8 cellular contexts compared by ENCODE assay signal in genomic region chr3:198157231-198157868, GRCh38.
DNase-seq lines count a peak whose midpoint lies in the region; ATAC-seq and TF ChIP-seq lines count a peak whose summit lies in the region.
"Not testable (repeated sequence)": the region's sequence is repeated elsewhere in the genome, so short reads cannot be mapped to it uniquely, and the experiment has no call there.

No MANE protein-coding gene starts in this region.

- not testable (repeated sequence) for H3K4me1 ChIP-seq in IMR-90 (ENCODE audit: control insufficient read depth, insufficient read depth, low read length); endodermal cell (ENCODE audit: control insufficient read depth, insufficient read depth, low read length); left lung

- POLR2A ChIA-PET in IMR-90 (lab: Charles Lee; ENCODE audit: unreplicated experiment) = not testable (repeated sequence)

- not testable (repeated sequence) for H3K27me3 ChIP-seq in IMR-90 (ENCODE audit: control insufficient read depth, insufficient read depth, low read length); endodermal cell (ENCODE audit: control insufficient read depth, insufficient read depth, low read length, poor library complexity, severe bottlenecking); left lung

- CTCF ChIA-PET in IMR-90 (lab: Yijun Ruan, JAX) = not testable (repeated sequence)

- H3K23ac ChIP-seq in IMR-90 (ENCODE audit: low read depth, low read length) = not testable (repeated sequence)

- not testable (repeated sequence) for TF ChIP-seq RAD21 in IMR-90 (IDR thresholded peaks at IDR 0.05; ENCODE audit: low read length)

- H3K36me3 ChIP-seq in IMR-90 (ENCODE audit: control insufficient read depth, insufficient read depth, low read length); endodermal cell (ENCODE audit: control insufficient read depth, insufficient read depth, low read length); left lung: not testable (repeated sequence)

- ATAC-seq in GM18505 (IDR thresholded peaks at IDR 0.05; ENCODE audit: unreplicated experiment) (peak; percentile 48), HG02938 (IDR thresholded peaks at IDR 0.05; ENCODE audit: unreplicated experiment) (peak; percentile 76), IMR-90 (ENCODE audit: low read depth) (peak; percentile 83; the same call in 1 of the 2 replicates), left lung (peak; percentile 98)
- ATAC-seq in activated T-cell treated with anti-CD3 and anti-CD28 coated beads, Interleukin-2, amount 50 U/mL, for 4 hours = peak; percentile 98
- ATAC-seq in stimulated activated naive CD8-positive, alpha-beta T cell treated with anti-CD3 and anti-CD28 coated beads, Interleukin-15, amount 100 ng/mL, for 72 hours = peak; percentile 99

- not testable (repeated sequence) for H2AK5ac ChIP-seq in IMR-90 (ENCODE audit: low read depth, low read length)

- not testable (repeated sequence) for H2BK120ac ChIP-seq in IMR-90 (ENCODE audit: low read depth, low read length)

- H3K9me3 ChIP-seq in IMR-90 (ENCODE audit: control insufficient read depth, insufficient read depth, low read length); endodermal cell (ENCODE audit: control insufficient read depth, low read length); left lung: not testable (repeated sequence)

- H3K27ac Mint-ChIP-seq in endodermal cell; nephron progenitor cell; stimulated activated naive CD8-positive, alpha-beta T cell treated with anti-CD3 and anti-CD28 coated beads, Interleukin-15, amount 100 ng/mL, for 72 hours: not testable (repeated sequence)

- not testable (repeated sequence) for H2AK9ac ChIP-seq in IMR-90 (replicated peaks; ENCODE audit: low read depth, low read length, poor library complexity)

- not testable (repeated sequence) for H2BK20ac ChIP-seq in IMR-90 (ENCODE audit: low read depth, low read length)

- H4K91ac ChIP-seq in IMR-90 (ENCODE audit: insufficient read depth, low read depth, low read length) = not testable (repeated sequence)

- not testable (repeated sequence) for H3K9me1 ChIP-seq in IMR-90 (ENCODE audit: insufficient read depth, low read length)

- H3K14ac ChIP-seq in IMR-90 (replicated peaks; ENCODE audit: low read depth, low read length) = not testable (repeated sequence)

- H3K27ac ChIP-seq in IMR-90 (ENCODE audit: insufficient read depth, low read length); endodermal cell (ENCODE audit: low read depth, low read length); left lung: not testable (repeated sequence)

- DNase-seq in IMR-90; activated T-cell treated with anti-CD3 and anti-CD28 coated beads, Interleukin-2, amount 50 U/mL, for 4 hours; endodermal cell; nephron progenitor cell; stimulated activated naive CD8-positive, alpha-beta T cell treated with anti-CD3 and anti-CD28 coated beads, Interleukin-15, amount 100 ng/mL, for 72 hours: not testable (repeated sequence)
- peak in 1 of 2 donors; percentile 26 for DNase-seq in left lung

- not testable (repeated sequence) for H3K27me3 Mint-ChIP-seq in activated T-cell treated with anti-CD3 and anti-CD28 coated beads, Interleukin-2, amount 50 U/mL, for 4 hours (ENCODE audit: low read depth); endodermal cell (ENCODE audit: insufficient read depth); nephron progenitor cell (ENCODE audit: low read depth, poor library complexity); stimulated activated naive CD8-positive, alpha-beta T cell treated with anti-CD3 and anti-CD28 coated beads, Interleukin-15, amount 100 ng/mL, for 72 hours

- not testable (repeated sequence) for H4K8ac ChIP-seq in IMR-90 (ENCODE audit: low read depth in 2 of 2, low read length in 2 of 2)

- H4K20me1 ChIP-seq in IMR-90 (ENCODE audit: insufficient read depth, low read length) = not testable (repeated sequence)

- not testable (repeated sequence) for H2AFZ ChIP-seq in IMR-90 (replicated peaks; ENCODE audit: low read length, poor library complexity)

- not testable (repeated sequence) for H3K9me3 Mint-ChIP-seq in activated T-cell treated with anti-CD3 and anti-CD28 coated beads, Interleukin-2, amount 50 U/mL, for 4 hours; endodermal cell; nephron progenitor cell; stimulated activated naive CD8-positive, alpha-beta T cell treated with anti-CD3 and anti-CD28 coated beads, Interleukin-15, amount 100 ng/mL, for 72 hours

- H2BK5ac ChIP-seq in IMR-90 (ENCODE audit: low read depth, low read length, poor library complexity, severe bottlenecking) = not testable (repeated sequence)

- not testable (repeated sequence) for H3K36me3 Mint-ChIP-seq in activated T-cell treated with anti-CD3 and anti-CD28 coated beads, Interleukin-2, amount 50 U/mL, for 4 hours (ENCODE audit: insufficient read depth); endodermal cell (ENCODE audit: low read depth); nephron progenitor cell (ENCODE audit: low read depth)

- H3K4me1 Mint-ChIP-seq in activated T-cell treated with anti-CD3 and anti-CD28 coated beads, Interleukin-2, amount 50 U/mL, for 4 hours (ENCODE audit: low read depth); endodermal cell; nephron progenitor cell; stimulated activated naive CD8-positive, alpha-beta T cell treated with anti-CD3 and anti-CD28 coated beads, Interleukin-15, amount 100 ng/mL, for 72 hours: not testable (repeated sequence)

- H4K5ac ChIP-seq in IMR-90 (ENCODE audit: low read depth, low read length) = not testable (repeated sequence)

- in situ Hi-C loops in IMR-90 (cut with MboI; ENCODE audit: low sequenced_read_pairs) = not testable (repeated sequence)

- H2BK15ac ChIP-seq in IMR-90 (ENCODE audit: low read depth, low read length) = not testable (repeated sequence)

- no CpG with 5 or more reads among the region's 42 CpGs for WGBS in IMR-90 (ENCODE audit: extremely low coverage in 2 of 2, insufficient read length in 1 of 2), 2 experiments
- 74% methylated on average over 3 of the region's 42 CpGs; no CpG with 5 or more reads in 1 of the 2 experiments for WGBS in endodermal cell (ENCODE audit: insufficient coverage in 1 of 2, insufficient read length in 1 of 2), 2 experiments

- H3K56ac ChIP-seq in IMR-90 (ENCODE audit: extremely low read depth, insufficient read depth, low read length) = not testable (repeated sequence)

- BruUV-seq in IMR-90 (replicated peaks; lab: Mats Ljungman, UMichigan) = not testable (repeated sequence)

- not testable (repeated sequence) for H3K4me2 ChIP-seq in IMR-90 (ENCODE audit: low read depth, low read length)

- H3K4me3 Mint-ChIP-seq in activated T-cell treated with anti-CD3 and anti-CD28 coated beads, Interleukin-2, amount 50 U/mL, for 4 hours = not testable (repeated sequence)
- H3K4me3 Mint-ChIP-seq in endodermal cell (peak overlapping the region; percentile 64), nephron progenitor cell (peak overlapping the region; percentile 83)
- H3K4me3 Mint-ChIP-seq in stimulated activated naive CD8-positive, alpha-beta T cell treated with anti-CD3 and anti-CD28 coated beads, Interleukin-15, amount 100 ng/mL, for 72 hours = peak overlapping the region in 1 of 2 donors; percentile 67

- not testable (repeated sequence) for H3K4ac ChIP-seq in IMR-90 (ENCODE audit: low read depth, low read length)

- not testable (repeated sequence) for H3K18ac ChIP-seq in IMR-90 (ENCODE audit: low read depth, low read length)

- not testable (repeated sequence) for H3K4me3 ChIP-seq in IMR-90 (ENCODE audit: insufficient read depth, low read depth, low read length); endodermal cell (ENCODE audit: low read length); left lung

- H3K9ac ChIP-seq in IMR-90 (ENCODE audit: low read depth, low read length); endodermal cell (ENCODE audit: extremely low read depth, low read length, poor library complexity, severe bottlenecking): not testable (repeated sequence)

- not testable (repeated sequence) for TF ChIP-seq POLR2A in GM18505 (IDR thresholded peaks at IDR 0.05; ENCODE audit: borderline replicate concordance, extremely low read depth, insufficient read depth, insufficient read length); IMR-90 (IDR thresholded peaks at IDR 0.05; ENCODE audit: low read depth, low read length)

- dilution Hi-C loops in IMR-90 (cut with HindIII; ENCODE audit: low sequenced_read_pairs, unreplicated experiment) = not testable (repeated sequence)

- H3K79me1 ChIP-seq in IMR-90 (ENCODE audit: low read depth in 1 of 2, low read length in 2 of 2) = not testable (repeated sequence)

- intact Hi-C loops in IMR-90 (cut with micrococcal nuclease); left lung (cut with DNase I): not testable (repeated sequence)

- not testable (repeated sequence) for TF ChIP-seq CTCF in IMR-90 (conservative IDR thresholded peaks at IDR 0.05; ENCODE audit: low read depth, low read length); left lung (IDR thresholded peaks at IDR 0.05); nephron progenitor cell (IDR thresholded peaks at IDR 0.05)
- peak; percentile 16 for TF ChIP-seq CTCF in endodermal cell (conservative IDR thresholded peaks at IDR 0.05)

Comparison
In these comparisons a context has a peak if more than half of its experiments do, and no peak if none do; other contexts are left out.
1. ATAC-seq: peak in every context shown above with its lines; median percentile 99 in stimulated activated naive CD8-positive, alpha-beta T cell treated with anti-CD3 and anti-CD28 coated beads, Interleukin-15, amount 100 ng/mL, for 72 hours; 98 in activated T-cell treated with anti-CD3 and anti-CD28 coated beads, Interleukin-2, amount 50 U/mL, for 4 hours; 98 in left lung; 83 in IMR-90; 76 in HG02938; 48 in GM18505.